ENCODE assay signal across 24 cellular contexts in genomic region chr2:123262856-123263255, GRCh38.
"Had no signal": no experiment of that assay in that cellular context is flagged by ENCODE, and none has a peak within 500 bp of the region (broad histone marks: within the 10 kb centered on the region; RNA-seq: fewer than 3 reads in every experiment).

No MANE protein-coding gene starts in this region.

- H3K36me3 Mint-ChIP-seq: stimulated activated effector memory CD8-positive, alpha-beta T cell treated with anti-CD3 and anti-CD28 coated beads, Interleukin-12 subunit alpha, Interleukin-12 subunit beta, amount 100 ng/mL, for 72 hours; stimulated activated memory B cell treated with anti-CD40 and anti-IgM and Interleukin-4, amounts not matched to agents 10 μg/mL and 1 μg/mL and 100 μg/mL, for 72 hours; stimulated activated naive B cell treated with anti-CD40 and anti-IgM and Interleukin-4, amounts not matched to agents 10 μg/mL and 1 μg/mL and 100 μg/mL, for 72 hours; type B pancreatic cell had no signal

- DNase-seq: stimulated activated CD4-positive, alpha-beta T cell treated with anti-CD3 and anti-CD28 coated beads, Interleukin-2, amount 100 ng/mL, for 48 hours; stimulated activated CD4-positive, alpha-beta T cell treated with anti-CD3 and anti-CD28 coated beads, Interleukin-4, amount 100 ng/mL, for 1 hour; stimulated activated CD4-positive, alpha-beta T cell treated with anti-CD3 and anti-CD28 coated beads, Interleukin-4, amount 100 ng/mL, for 24 hours; stimulated activated CD4-positive, alpha-beta T cell treated with anti-CD3 and anti-CD28 coated beads, Interleukin-4, amount 100 ng/mL, for 4 hours; stimulated activated CD8-positive, alpha-beta memory T cell treated with anti-CD3 and anti-CD28 coated beads, Interleukin-4, amount 100 ng/mL, for 48 hours; stimulated activated naive B cell treated with anti-CD40 and anti-IgM and Interleukin-4, amounts not matched to agents 10 μg/mL and 1 μg/mL and 100 μg/mL, for 72 hours; stimulated activated naive CD4-positive, alpha-beta T cell; stimulated activated naive CD4-positive, alpha-beta T cell treated with Interleukin-2 at 50 U/mL for 16 hours; stimulated activated naive CD8-positive, alpha-beta T cell treated with anti-CD3 and anti-CD28 coated beads, Interleukin-15, amount 100 ng/mL, for 72 hours; stimulated activated naive CD8-positive, alpha-beta T cell treated with anti-CD3 and anti-CD28 coated beads, Interleukin-15, Interleukin-2, amounts not matched to agents 100 U/mL and 50 U/mL, for 24 hours; stomach; substantia nigra; testis; thyroid gland; tibial artery; transverse colon; trophoblast cell; upper lobe of left lung; upper lobe of right lung; uterus had no signal

- H3K4me1 Mint-ChIP-seq: stimulated activated effector memory CD8-positive, alpha-beta T cell treated with anti-CD3 and anti-CD28 coated beads, Interleukin-12 subunit alpha, Interleukin-12 subunit beta, amount 100 ng/mL, for 72 hours; stimulated activated memory B cell treated with anti-CD40 and anti-IgM and Interleukin-4, amounts not matched to agents 10 μg/mL and 1 μg/mL and 100 μg/mL, for 72 hours; stimulated activated naive B cell treated with anti-CD40 and anti-IgM and Interleukin-4, amounts not matched to agents 10 μg/mL and 1 μg/mL and 100 μg/mL, for 72 hours; stimulated activated naive CD8-positive, alpha-beta T cell treated with anti-CD3 and anti-CD28 coated beads, Interleukin-15, amount 100 ng/mL, for 72 hours had no signal

- H3K4me3 Mint-ChIP-seq: stimulated activated effector memory CD8-positive, alpha-beta T cell treated with anti-CD3 and anti-CD28 coated beads, Interleukin-12 subunit alpha, Interleukin-12 subunit beta, amount 100 ng/mL, for 72 hours; stimulated activated memory B cell treated with anti-CD40 and anti-IgM and Interleukin-4, amounts not matched to agents 10 μg/mL and 1 μg/mL and 100 μg/mL, for 72 hours; stimulated activated naive B cell treated with anti-CD40 and anti-IgM and Interleukin-4, amounts not matched to agents 10 μg/mL and 1 μg/mL and 100 μg/mL, for 72 hours; stimulated activated naive CD8-positive, alpha-beta T cell treated with anti-CD3 and anti-CD28 coated beads, Interleukin-15, amount 100 ng/mL, for 72 hours; stimulated activated naive CD8-positive, alpha-beta T cell treated with anti-CD3 and anti-CD28 coated beads, Interleukin-15, Interleukin-2, amounts not matched to agents 100 ng/mL and 50 ng/mL, for 24 hours; type B pancreatic cell had no signal

- H3K27ac Mint-ChIP-seq: stimulated activated effector memory CD8-positive, alpha-beta T cell treated with anti-CD3 and anti-CD28 coated beads, Interleukin-12 subunit alpha, Interleukin-12 subunit beta, amount 100 ng/mL, for 72 hours; stimulated activated memory B cell treated with anti-CD40 and anti-IgM and Interleukin-4, amounts not matched to agents 10 μg/mL and 1 μg/mL and 100 μg/mL, for 72 hours; stimulated activated naive B cell treated with anti-CD40 and anti-IgM and Interleukin-4, amounts not matched to agents 10 μg/mL and 1 μg/mL and 100 μg/mL, for 72 hours; stimulated activated naive CD8-positive, alpha-beta T cell treated with anti-CD3 and anti-CD28 coated beads, Interleukin-15, amount 100 ng/mL, for 72 hours; stimulated activated naive CD8-positive, alpha-beta T cell treated with anti-CD3 and anti-CD28 coated beads, Interleukin-15, Interleukin-2, amounts not matched to agents 100 ng/mL and 50 ng/mL, for 24 hours; type B pancreatic cell had no signal

- H3K27me3 Mint-ChIP-seq: stimulated activated memory B cell treated with anti-CD40 and anti-IgM and Interleukin-4, amounts not matched to agents 10 μg/mL and 1 μg/mL and 100 μg/mL, for 72 hours; stimulated activated naive B cell treated with anti-CD40 and anti-IgM and Interleukin-4, amounts not matched to agents 10 μg/mL and 1 μg/mL and 100 μg/mL, for 72 hours; stimulated activated naive CD8-positive, alpha-beta T cell treated with anti-CD3 and anti-CD28 coated beads, Interleukin-15, amount 100 ng/mL, for 72 hours; stimulated activated naive CD8-positive, alpha-beta T cell treated with anti-CD3 and anti-CD28 coated beads, Interleukin-15, Interleukin-2, amounts not matched to agents 100 ng/mL and 50 ng/mL, for 24 hours; type B pancreatic cell had no signal
